19 cellular contexts compared by ENCODE assay signal in genomic region chr2:109246176-109246575, GRCh38.
DNase-seq lines count a peak whose midpoint lies in the region; ATAC-seq and TF ChIP-seq lines count a peak whose summit lies in the region.
"Had no signal": no experiment of that assay in that cellular context is flagged by ENCODE, and none has a peak within 500 bp of the region (broad histone marks: within the 10 kb centered on the region; RNA-seq: fewer than 3 reads in every experiment).

No MANE protein-coding gene starts in this region.

- H3K36me3 ChIP-seq in ascending aorta: no peaks in the 10 kb centered on the region
- H3K36me3 ChIP-seq in thoracic aorta: no peaks in the 10 kb centered on the region
- H3K36me3 ChIP-seq: BLaER1 had no signal

- H3K9me3 ChIP-seq in ascending aorta: no peaks in the 10 kb centered on the region
- no peaks in the 10 kb centered on the region for H3K9me3 ChIP-seq in thoracic aorta
- H3K9me3 ChIP-seq: BLaER1 had no signal

- H3K4me3 ChIP-seq in ascending aorta: no peak overlapping the region
- H3K4me3 ChIP-seq in thoracic aorta: no peak overlapping the region
- H3K4me3 ChIP-seq: BLaER1, GM12878, GM23248 had no signal

- intact Hi-C loops in ascending aorta (cut with DNase I): loop anchor here (5.0 kb wide), 1 partner anchor 34 kb away; no protein-coding TSS in a partner anchor
- intact Hi-C loops in left ventricle myocardium superior (cut with micrococcal nuclease): no loop called here

- H3K27ac ChIP-seq in ascending aorta: peak overlapping the region; percentile 86 to 95
- peak overlapping the region; percentile 75 to 93 for H3K27ac ChIP-seq in thoracic aorta
- H3K27ac ChIP-seq: 22Rv1, BLaER1, GM23248 had no signal

- ATAC-seq in thoracic aorta (ENCODE audit: insufficient number of reproducible peaks, low FRiP score, low read depth): no peak
- no peak for ATAC-seq in left ventricle myocardium superior
- no peak for ATAC-seq in HG03280 (IDR thresholded peaks at IDR 0.05; ENCODE audit: unreplicated experiment)
- ATAC-seq: GM12878 had no signal

- H3K27me3 ChIP-seq in ascending aorta (no peaks in the 10 kb centered on the region), thoracic aorta (replicated peaks; ENCODE audit: insufficient read depth) (no peaks in the 10 kb centered on the region)
- H3K27me3 ChIP-seq: BLaER1 had no signal

- TF ChIP-seq CTCF in ascending aorta (IDR thresholded peaks at IDR 0.05): no peak
- no peak for TF ChIP-seq CTCF in thoracic aorta (IDR thresholded peaks at IDR 0.05)

- H3K4me1 ChIP-seq in ascending aorta (peaks cover 21 to 56% of the 10 kb centered on the region in 2 donors), thoracic aorta (ENCODE audit: control insufficient read depth in 1 of 2, low read depth in 2 of 2) (peaks cover 52 to 81% of the 10 kb centered on the region in 2 donors)

- peak; percentile 31 for DNase-seq in activated effector memory CD4-positive, alpha-beta T cell treated with anti-CD3 and anti-CD28 coated beads, Interleukin-2, amount 50 U/mL, for 16 hours
- no peak for DNase-seq in activated effector memory CD4-positive, alpha-beta T cell treated with Interleukin-2 at 50 U/mL for 16 hours
- DNase-seq in NCI-H82 (lab: John Stamatoyannopoulos, UW) (peak; percentile 94), ascending aorta (ENCODE audit: low spot score in 2 of 2) (peak in 1 of 2 donors; percentile 56), thoracic aorta (ENCODE audit: low spot score) (no peak), left ventricle myocardium superior (no peak)
- no peak for DNase-seq in activated CD4-positive, alpha-beta T cell treated with anti-CD3 and anti-CD28 coated beads for 4 hours
- DNase-seq: CD4-positive, alpha-beta T cell; CD8-positive, alpha-beta memory T cell; DMS 273 treated with DMSO at 0.1 percent for 48 hours; EL; GDM1; GM23248; H7; HCEC 1CT had no signal

Comparison
In these comparisons a context has a peak if more than half of its experiments do, and no peak if none do; other contexts are left out.
1. DNase-seq: peak in activated effector memory CD4-positive, alpha-beta T cell treated with anti-CD3 and anti-CD28 coated beads, Interleukin-2, amount 50 U/mL, for 16 hours (single experiment) and NCI-H82 (single experiment); none in activated effector memory CD4-positive, alpha-beta T cell treated with Interleukin-2 at 50 U/mL for 16 hours (single experiment), thoracic aorta (single experiment), left ventricle myocardium superior (single experiment) and activated CD4-positive, alpha-beta T cell treated with anti-CD3 and anti-CD28 coated beads for 4 hours (0 of 2).